Comparison of ENCODE assay signal across 25 cellular contexts in the genomic region with DNA sequence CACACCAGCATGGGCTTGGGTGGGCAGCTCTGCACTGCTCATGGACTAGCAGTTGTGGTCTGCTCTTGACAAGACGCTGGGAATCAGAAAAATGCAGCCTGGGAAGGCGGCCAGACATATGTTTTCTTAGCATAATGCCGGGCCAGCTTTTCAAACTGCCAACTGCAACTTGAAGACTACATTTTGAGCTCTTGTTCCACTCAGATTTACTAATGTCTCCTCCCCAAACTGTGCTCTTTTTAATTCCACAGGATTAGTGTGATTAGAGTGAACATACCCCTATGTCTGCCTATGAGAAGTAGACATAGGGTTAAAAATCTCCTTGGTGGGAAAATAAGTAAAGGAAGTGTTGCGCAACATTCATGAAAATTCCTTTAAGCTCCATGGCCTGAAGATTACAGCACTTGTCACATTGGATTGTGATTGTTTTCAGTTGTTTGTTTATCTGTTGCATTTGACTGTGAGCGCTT. TPM values are rescaled to one million over a fixed set of nuclear protein-coding genes. Genes with fewer than 3 reads are reported as not detected.
DNase-seq lines count a peak whose midpoint lies in the region; FAIRE-seq and TF ChIP-seq lines count a peak whose summit lies in the region.
"Had no signal": no experiment of that assay in that cellular context is flagged by ENCODE, and none has a peak within 500 bp of the region (broad histone marks: within the 10 kb centered on the region; RNA-seq: fewer than 3 reads in every experiment).

No MANE protein-coding gene starts in this region.

- no peak for TF ChIP-seq POLR2A in GM12891 (IDR thresholded peaks at IDR 0.05; ENCODE audit: low read depth, low read length)

- H3K4me1 Mint-ChIP-seq in MCF 10A (ENCODE audit: insufficient read depth, unreplicated experiment), result no peaks in the 10 kb centered on the region

- FAIRE-seq in GM12891 (lab: Jason Lieb, UNC), result no peak

- peak; percentile 25 for DNase-seq in MCF 10A (ENCODE audit: unreplicated experiment)
- no peak for DNase-seq in mammary epithelial cell
- peak; percentile 86 for DNase-seq in astrocyte of the cerebellum (ENCODE audit: low read depth)
- peak; percentile 39 for DNase-seq in fibroblast of the conjunctiva (ENCODE audit: low read depth)
- no peak for DNase-seq in activated effector memory CD4-positive, alpha-beta T cell treated with Interleukin-2 at 50 U/mL for 16 hours
- DNase-seq in effector memory CD4-positive, alpha-beta T cell, result no peak
- no peak for DNase-seq in dermis blood vessel endothelial cell
- no peak for DNase-seq in GM12891 (ENCODE audit: insufficient read length, low spot score)
- DNase-seq: activated CD4-positive, alpha-beta memory T cell treated with anti-CD3 and anti-CD28 coated beads, Interleukin-2, amount 10 ng/mL, durations not matched to agents 7 days and 5 days; activated T-cell treated with anti-CD3 and anti-CD28 coated beads, Interleukin-2, amount 50 U/mL, for 24 hours; caudate nucleus; CD4-positive, alpha-beta T cell; effector memory CD8-positive, alpha-beta T cell; foreskin melanocyte; left cardiac atrium; NCI-H1048; NCI-H2081 treated with DMSO at 0.1 percent for 48 hours; NCI-H526; SHP77; T-helper 17 cell had no signal

- peaks cover 8% of the 10 kb centered on the region for H3K27me3 ChIP-seq in mammary epithelial cell (ENCODE audit: insufficient read depth, low read length)
- peaks cover 6% of the 10 kb centered on the region for H3K27me3 ChIP-seq in effector memory CD4-positive, alpha-beta T cell (replicated peaks; ENCODE audit: control insufficient read depth, insufficient read depth, low read length, poor library complexity, severe bottlenecking)

- no peaks in the 10 kb centered on the region for H3K36me3 ChIP-seq in mammary epithelial cell (ENCODE audit: insufficient read depth, low read length)
- no peaks in the 10 kb centered on the region for H3K36me3 ChIP-seq in effector memory CD4-positive, alpha-beta T cell (ENCODE audit: control insufficient read depth, insufficient read depth, low read length)
- H3K36me3 ChIP-seq: prostate gland had no signal

- no peak overlapping the region for H3K4me2 ChIP-seq in mammary epithelial cell (ENCODE audit: insufficient read depth, low read depth, low read length)

- WGBS in mammary epithelial cell (ENCODE audit: low coverage, missing lambda C conversion rate), result 39% methylated on average over 5 of the region's 5 CpGs

- in situ Hi-C loops in mammary epithelial cell (cut with MboI; ENCODE audit: low sequenced_read_pairs in 2 of 2) (no loop called here), astrocyte of the cerebellum (cut with HindIII; ENCODE audit: low sequenced_read_pairs) (no loop called here)

- H3K27ac ChIP-seq in mammary epithelial cell (ENCODE audit: insufficient read depth, low read depth, low read length), result no peak overlapping the region
- H3K27ac ChIP-seq in effector memory CD4-positive, alpha-beta T cell (ENCODE audit: insufficient read depth, low read length, poor library complexity, severe bottlenecking), result no peak overlapping the region
- H3K27ac ChIP-seq: prostate gland had no signal

- peaks cover 46% of the 10 kb centered on the region for H3K27me3 Mint-ChIP-seq in MCF 10A (ENCODE audit: insufficient read depth, unreplicated experiment)

- H3K9ac ChIP-seq in mammary epithelial cell (ENCODE audit: insufficient read depth, low read length), result no peak overlapping the region

- H2AFZ ChIP-seq in mammary epithelial cell (ENCODE audit: low read depth, low read length), result no peak overlapping the region

- TF ChIP-seq CTCF in MCF 10A (IDR thresholded peaks at IDR 0.05; ENCODE audit: unreplicated experiment) (no peak), mammary epithelial cell (conservative IDR thresholded peaks at IDR 0.05 in 1 of 2, IDR thresholded peaks at IDR 0.05 in 1 of 2; ENCODE audit: extremely low read depth in 1 of 2, insufficient read depth in 1 of 2, low read depth in 1 of 2, low read length in 2 of 2) (no peak), astrocyte of the cerebellum (IDR thresholded peaks at IDR 0.05; ENCODE audit: low read depth, low read length, missing control alignments) (no peak)

- BruUV-seq in MCF 10A (replicated peaks; lab: Mats Ljungman, UMichigan) (no TSS peak), mammary epithelial cell (replicated peaks; lab: Mats Ljungman, UMichigan) (no TSS peak)

- no peaks in the 10 kb centered on the region for H4K20me1 ChIP-seq in mammary epithelial cell (ENCODE audit: insufficient read depth, low read length)

- H3K9me3 Mint-ChIP-seq in MCF 10A (ENCODE audit: unreplicated experiment), result peaks cover 9% of the 10 kb centered on the region
- H3K9me3 Mint-ChIP-seq: activated CD4-positive, alpha-beta memory T cell treated with anti-CD3 and anti-CD28 coated beads, Interleukin-2, amount 10 ng/mL, durations not matched to agents 7 days and 5 days; activated naive CD4-positive, alpha-beta T cell treated with anti-CD3 and anti-CD28 coated beads, Interleukin-2, amount 50 U/mL, for 72 hours; activated T-cell treated with anti-CD3 and anti-CD28 coated beads, Interleukin-2, amount 50 U/mL, for 24 hours; CD4-positive, alpha-beta T cell; effector memory CD8-positive, alpha-beta T cell; mesothelial cell of epicardium had no signal

- peaks cover 5% of the 10 kb centered on the region for H3K36me3 Mint-ChIP-seq in MCF 10A (ENCODE audit: insufficient read depth, unreplicated experiment)
- H3K36me3 Mint-ChIP-seq: activated naive CD4-positive, alpha-beta T cell treated with anti-CD3 and anti-CD28 coated beads, Interleukin-2, amount 50 U/mL, for 72 hours; mesothelial cell of epicardium had no signal

- H3K79me2 ChIP-seq in mammary epithelial cell (ENCODE audit: insufficient read depth, low read length), result no peaks in the 10 kb centered on the region

- H3K27ac Mint-ChIP-seq in MCF 10A (ENCODE audit: low read depth, unreplicated experiment), result no peak overlapping the region
- H3K27ac Mint-ChIP-seq: activated CD4-positive, alpha-beta memory T cell treated with anti-CD3 and anti-CD28 coated beads, Interleukin-2, amount 10 ng/mL, durations not matched to agents 7 days and 5 days; activated naive CD4-positive, alpha-beta T cell treated with anti-CD3 and anti-CD28 coated beads, Interleukin-2, amount 50 U/mL, for 72 hours; activated T-cell treated with anti-CD3 and anti-CD28 coated beads, Interleukin-2, amount 50 U/mL, for 24 hours; CD4-positive, alpha-beta T cell; effector memory CD8-positive, alpha-beta T cell; IgD-negative memory B cell; mesothelial cell of epicardium; T-helper 17 cell had no signal

- H3K4me3 ChIP-seq in mammary epithelial cell (replicated peaks in 1 of 3; ENCODE audit: insufficient read depth in 1 of 3, low read depth in 2 of 3, low read length in 3 of 3) (no peak overlapping the region), astrocyte of the cerebellum (ENCODE audit: low read depth, low read length) (no peak overlapping the region)
- no peak overlapping the region for H3K4me3 ChIP-seq in effector memory CD4-positive, alpha-beta T cell (ENCODE audit: insufficient read depth, low read depth, low read length, poor library complexity, severe bottlenecking)
- H3K4me3 ChIP-seq: prostate gland had no signal

- POLR2A ChIA-PET in MCF 10A (lab: Yijun Ruan, JAX), result no interaction called here

- no peaks in the 10 kb centered on the region for H3K4me1 ChIP-seq in mammary epithelial cell (ENCODE audit: insufficient read depth, low read length)
- peaks cover 6% of the 10 kb centered on the region for H3K4me1 ChIP-seq in effector memory CD4-positive, alpha-beta T cell (ENCODE audit: control insufficient read depth, insufficient read depth, low read length, poor library complexity, severe bottlenecking)
- H3K4me1 ChIP-seq: prostate gland had no signal

- dilution Hi-C loops in mammary epithelial cell (cut with HindIII; ENCODE audit: low sequenced_read_pairs), result no loop called here

- H3K9me3 ChIP-seq in mammary epithelial cell (replicated peaks; ENCODE audit: insufficient read depth, low read length), result no peaks in the 10 kb centered on the region
- no peaks in the 10 kb centered on the region for H3K9me3 ChIP-seq in effector memory CD4-positive, alpha-beta T cell (ENCODE audit: control insufficient read depth, low read length)
- H3K9me3 ChIP-seq: prostate gland had no signal

- H3K4me3 Mint-ChIP-seq in MCF 10A (ENCODE audit: unreplicated experiment), result no peak overlapping the region
- H3K4me3 Mint-ChIP-seq: activated CD4-positive, alpha-beta memory T cell treated with anti-CD3 and anti-CD28 coated beads, Interleukin-2, amount 10 ng/mL, durations not matched to agents 7 days and 5 days; activated T-cell treated with anti-CD3 and anti-CD28 coated beads, Interleukin-2, amount 50 U/mL, for 24 hours; CD4-positive, alpha-beta T cell; effector memory CD8-positive, alpha-beta T cell; IgD-negative memory B cell; mesothelial cell of epicardium; T-helper 17 cell had no signal

- CTCF ChIA-PET in MCF 10A (lab: Yijun Ruan, JAX) (interaction anchor here (1.2 kb wide), 1 partner anchor 9 kb away, joined by 3 read pairs; no protein-coding TSS in a partner anchor), mammary epithelial cell (lab: Charles Lee; ENCODE audit: low non-redundant PET) (no interaction called here)

- intact Hi-C loops in MCF 10A (cut with micrococcal nuclease), result no loop called here
- intact Hi-C loops in mammary epithelial cell (cut with micrococcal nuclease), result no loop called here

TF ChIP-seq in GM12891, 5 proteins besides CTCF, POLR2A, EP300 and RAD21:
- TF ChIP-seq SPI1 (IDR thresholded peaks at IDR 0.05; ENCODE audit: low read depth, low read length) (no peak), PAX5 (IDR thresholded peaks at IDR 0.05; ENCODE audit: insufficient read depth, low read length, severe bottlenecking) (no peak), TAF1 (IDR thresholded peaks at IDR 0.05; ENCODE audit: low read depth, low read length) (no peak), POU2F2 (IDR thresholded peaks at IDR 0.05; ENCODE audit: low read depth, low read length) (no peak), POLR2AphosphoS5 (IDR thresholded peaks at IDR 0.05; ENCODE audit: low read depth, low read length) (no peak)

RNA-seq across cellular contexts. Expression of a gene that starts 5.3 kb away (rescaled TPM):
- total RNA-seq in MCF 10A (2022) (not detected in 2 replicates), mammary epithelial cell (under 1 TPM; 0.05 to 0.33 TPM), dermis blood vessel endothelial cell (not detected in 2 replicates)
- polyA plus RNA-seq in mammary epithelial cell, result not detected
- polyA minus RNA-seq in mammary epithelial cell, result not detected
- 0.01 TPM for polyA plus RNA-seq in GM12891 (2012; ENCODE audit: low read depth, missing spikeins)
- total RNA-seq: activated CD4-positive, alpha-beta memory T cell treated with anti-CD3 and anti-CD28 coated beads, Interleukin-2, amount 10 ng/mL, durations not matched to agents 7 days and 5 days; CD4-positive, alpha-beta T cell; T-helper 17 cell had no signal
- polyA plus RNA-seq: IgD-negative memory B cell, neural cell had no signal

Comparison
In these comparisons a context has a peak if more than half of its experiments do, and no peak if none do; other contexts are left out.
1. DNase-seq: peak in MCF 10A (single experiment), astrocyte of the cerebellum (single experiment) and fibroblast of the conjunctiva (single experiment); none in mammary epithelial cell (single experiment), activated effector memory CD4-positive, alpha-beta T cell treated with Interleukin-2 at 50 U/mL for 16 hours (single experiment), effector memory CD4-positive, alpha-beta T cell (0 of 3), dermis blood vessel endothelial cell (single experiment) and GM12891 (single experiment).